19 cellular contexts compared by ENCODE assay signal in genomic region chr11:121456816-121457431, GRCh38. TPM values are rescaled to one million over a fixed set of nuclear protein-coding genes. Genes with fewer than 3 reads are reported as not detected.
DNase-seq lines count a peak whose midpoint lies in the region; ATAC-seq and TF ChIP-seq lines count a peak whose summit lies in the region.
"Had no signal": no experiment of that assay in that cellular context is flagged by ENCODE, and none has a peak within 500 bp of the region (broad histone marks: within the 10 kb centered on the region; RNA-seq: fewer than 3 reads in every experiment).

No MANE protein-coding gene starts in this region.

- H3K4me3 ChIP-seq in Panc1 (ENCODE audit: low read depth in 2 of 2, low read length in 2 of 2) (no peak overlapping the region), tibial nerve (no peak overlapping the region)
- H3K4me3 ChIP-seq: esophagus muscularis mucosa, mucosa of descending colon had no signal

- H3K27ac ChIP-seq in Panc1 (ENCODE audit: low read length) (peak overlapping the region; percentile 41; the same call in 1 of the 2 replicates), tibial nerve (no peak overlapping the region)
- H3K27ac ChIP-seq: esophagus muscularis mucosa had no signal

- H3K27me3 ChIP-seq in Panc1 (ENCODE audit: control insufficient read depth, insufficient read depth, low read length) (no peaks in the 10 kb centered on the region), tibial nerve (peaks cover 0 to 13% of the 10 kb centered on the region in 2 donors)

- WGBS in tibial nerve, 2 donors, result 69 to 76% methylated on average over 11 of the region's 11 CpGs

- no peak for TF ChIP-seq EP300 in tibial nerve (IDR thresholded peaks at IDR 0.05)

- CTCF ChIA-PET in activated CD4-positive, alpha-beta T cell treated with anti-CD3 and anti-CD28 coated beads, Interleukin-2, amount 10 ng/mL, durations not matched to agents 7 days and 5 days (lab: Charles Lee), result interaction anchor here (0.6 to 2.5 kb wide), 4 partner anchors 11 to 64 kb away, joined by 3 to 9 read pairs (median 4); no protein-coding TSS in a partner anchor
- CTCF ChIA-PET in Panc1 (lab: Charles Lee), result no interaction called here

- intact Hi-C loops in Panc1 (cut with micrococcal nuclease; ENCODE audit: unreplicated experiment), result no loop called here

- no peaks in the 10 kb centered on the region for H3K27me3 Mint-ChIP-seq in activated CD4-positive, alpha-beta T cell treated with anti-CD3 and anti-CD28 coated beads, Interleukin-2, amount 10 ng/mL, durations not matched to agents 7 days and 5 days
- no peaks in the 10 kb centered on the region for H3K27me3 Mint-ChIP-seq in central memory CD8-positive, alpha-beta T cell
- no peaks in the 10 kb centered on the region for H3K27me3 Mint-ChIP-seq in stimulated activated naive B cell treated with anti-CD40 and anti-IgM and Interleukin-4, amounts not matched to agents 10 μg/mL and 1 μg/mL and 100 μg/mL, for 72 hours

- H3K4me1 ChIP-seq in Panc1 (ENCODE audit: control insufficient read depth, insufficient read depth, low read length) (peaks cover 41% of the 10 kb centered on the region), tibial nerve (peaks cover 0 to 10% (median 0%) of the 10 kb centered on the region in 4 donors)

- ATAC-seq in Panc1, result no peak
- ATAC-seq in central memory CD8-positive, alpha-beta T cell (replicated peaks; ENCODE audit: extremely low read depth, poor library complexity, severe bottlenecking), result no peak
- ATAC-seq in stimulated activated naive B cell treated with anti-CD40 and anti-IgM and Interleukin-4, amounts not matched to agents 10 μg/mL and 1 μg/mL and 100 μg/mL, for 72 hours (replicated peaks), result no peak
- ATAC-seq: mucosa of descending colon had no signal

- in situ Hi-C loops in Panc1 (cut with HindIII; ENCODE audit: low pct_unique_long_range_greater_than_20kb, low sequenced_read_pairs), result no loop called here

- TF ChIP-seq CTCF in Panc1 (IDR thresholded peaks at IDR 0.05) (no peak), tibial nerve (IDR thresholded peaks at IDR 0.05) (no peak)

- H3K36me3 ChIP-seq in Panc1 (ENCODE audit: control insufficient read depth, insufficient read depth, low read length) (no peaks in the 10 kb centered on the region), tibial nerve (no peaks in the 10 kb centered on the region)
- H3K36me3 ChIP-seq: esophagus muscularis mucosa had no signal

- TF ChIP-seq POLR2A in tibial nerve (IDR thresholded peaks at IDR 0.05), result no peak

- no peaks in the 10 kb centered on the region for H3K9me3 Mint-ChIP-seq in activated CD4-positive, alpha-beta T cell treated with anti-CD3 and anti-CD28 coated beads, Interleukin-2, amount 10 ng/mL, durations not matched to agents 7 days and 5 days
- no peaks in the 10 kb centered on the region for H3K9me3 Mint-ChIP-seq in central memory CD8-positive, alpha-beta T cell
- no peaks in the 10 kb centered on the region for H3K9me3 Mint-ChIP-seq in stimulated activated naive B cell treated with anti-CD40 and anti-IgM and Interleukin-4, amounts not matched to agents 10 μg/mL and 1 μg/mL and 100 μg/mL, for 72 hours

- no peaks in the 10 kb centered on the region for H3K9me3 ChIP-seq in Panc1 (ENCODE audit: control insufficient read depth, insufficient read depth, low read depth, low read length)
- no peaks in the 10 kb centered on the region for H3K9me3 ChIP-seq in tibial nerve
- H3K9me3 ChIP-seq: esophagus muscularis mucosa, mucosa of descending colon had no signal

- DNase-seq in activated CD4-positive, alpha-beta T cell treated with anti-CD3 and anti-CD28 coated beads, Interleukin-2, amount 10 ng/mL, durations not matched to agents 7 days and 5 days, result no peak
- DNase-seq in activated CD4-positive, alpha-beta T cell treated with anti-CD3 and anti-CD28 coated beads, Interleukin-2, amount 50 U/mL, for 4 hours, result no peak
- no peak for DNase-seq in Panc1 (ENCODE audit: low read depth, low spot score)
- no peak for DNase-seq in central memory CD8-positive, alpha-beta T cell (ENCODE audit: low spot score in 2 of 2)
- DNase-seq in stimulated activated naive B cell treated with anti-CD40 and anti-IgM and Interleukin-4, amounts not matched to agents 10 μg/mL and 1 μg/mL and 100 μg/mL, for 72 hours, result no peak
- DNase-seq in tibial nerve (ENCODE audit: low spot score in 2 of 2), result no peak
- DNase-seq in NCI-H345 treated with DMSO at 0.1 percent for 48 hours (lab: John Stamatoyannopoulos, UW; ENCODE audit: unreplicated experiment), result no peak
- no peak for DNase-seq in activated effector memory CD4-positive, alpha-beta T cell treated with anti-CD3 and anti-CD28 coated beads, Interleukin-2, amount 50 U/mL, for 16 hours
- DNase-seq: Calu3; dermis blood vessel endothelial cell; head of caudate nucleus; Kasumi-1; kidney glomerular epithelial cell; mucosa of descending colon; NCI-H1436; NCI-H446 treated with DMSO at 0.1 percent for 48 hours; OCI-M1; stimulated activated CD4-positive, alpha-beta T cell treated with anti-CD3 and anti-CD28 coated beads, Interleukin-12 subunit alpha, Interleukin-12 subunit beta, amount 100 ng/mL, for 4 hours had no signal

- peaks cover 77% of the 10 kb centered on the region for H3K4me1 Mint-ChIP-seq in activated CD4-positive, alpha-beta T cell treated with anti-CD3 and anti-CD28 coated beads, Interleukin-2, amount 10 ng/mL, durations not matched to agents 7 days and 5 days
- H3K4me1 Mint-ChIP-seq in central memory CD8-positive, alpha-beta T cell, result peaks cover 95% of the 10 kb centered on the region
- H3K4me1 Mint-ChIP-seq in stimulated activated naive B cell treated with anti-CD40 and anti-IgM and Interleukin-4, amounts not matched to agents 10 μg/mL and 1 μg/mL and 100 μg/mL, for 72 hours, result peaks cover 40 to 90% of the 10 kb centered on the region in 2 donors

- H3K27ac Mint-ChIP-seq in activated CD4-positive, alpha-beta T cell treated with anti-CD3 and anti-CD28 coated beads, Interleukin-2, amount 10 ng/mL, durations not matched to agents 7 days and 5 days, result peak overlapping the region; percentile 70
- peak overlapping the region; percentile 66 for H3K27ac Mint-ChIP-seq in central memory CD8-positive, alpha-beta T cell (ENCODE audit: low read depth)
- peak overlapping the region; percentile 2 for H3K27ac Mint-ChIP-seq in stimulated activated naive B cell treated with anti-CD40 and anti-IgM and Interleukin-4, amounts not matched to agents 10 μg/mL and 1 μg/mL and 100 μg/mL, for 72 hours

- peaks cover 83% of the 10 kb centered on the region for H3K36me3 Mint-ChIP-seq in activated CD4-positive, alpha-beta T cell treated with anti-CD3 and anti-CD28 coated beads, Interleukin-2, amount 10 ng/mL, durations not matched to agents 7 days and 5 days (ENCODE audit: low read depth)
- peaks cover 34% of the 10 kb centered on the region for H3K36me3 Mint-ChIP-seq in central memory CD8-positive, alpha-beta T cell (ENCODE audit: insufficient read depth)
- H3K36me3 Mint-ChIP-seq in stimulated activated naive B cell treated with anti-CD40 and anti-IgM and Interleukin-4, amounts not matched to agents 10 μg/mL and 1 μg/mL and 100 μg/mL, for 72 hours, result peaks cover 4% of the 10 kb centered on the region in 2 donors

- no TSS peak for BruUV-seq in Panc1 (replicated peaks; lab: Mats Ljungman, UMichigan)

- POLR2A ChIA-PET in activated CD4-positive, alpha-beta T cell treated with anti-CD3 and anti-CD28 coated beads, Interleukin-2, amount 10 ng/mL, durations not matched to agents 7 days and 5 days (lab: Charles Lee), result no interaction called here
- POLR2A ChIA-PET in Panc1 (lab: Charles Lee), result interaction anchor here (0.5 kb wide), 1 partner anchor 95 kb away, joined by 4 read pairs; no protein-coding TSS in a partner anchor

- peak overlapping the region; percentile 26 for H3K4me3 Mint-ChIP-seq in activated CD4-positive, alpha-beta T cell treated with anti-CD3 and anti-CD28 coated beads, Interleukin-2, amount 10 ng/mL, durations not matched to agents 7 days and 5 days
- H3K4me3 Mint-ChIP-seq in central memory CD8-positive, alpha-beta T cell, result peak overlapping the region; percentile 98
- H3K4me3 Mint-ChIP-seq in stimulated activated naive B cell treated with anti-CD40 and anti-IgM and Interleukin-4, amounts not matched to agents 10 μg/mL and 1 μg/mL and 100 μg/mL, for 72 hours, result no peak overlapping the region

RNA-seq across cellular contexts. Expression of gene SORL1, which starts 4.8 kb away (rescaled TPM):
- total RNA-seq in activated CD4-positive, alpha-beta T cell treated with anti-CD3 and anti-CD28 coated beads, Interleukin-2, amount 10 ng/mL, durations not matched to agents 7 days and 5 days, result 100 to 1,000 TPM; 197 to 207 TPM
- 36.3 TPM for total RNA-seq in Panc1 (2021; ENCODE audit: unreplicated experiment)
- 30.4 TPM for polyA plus RNA-seq in Panc1 (2012; ENCODE audit: insufficient read length)
- total RNA-seq in tibial nerve, result 10 to 100 TPM in 2 of 4 donors, 1 to 10 TPM in 2; 7.3 to 18.8 (median 12.3) TPM

Comparison
In these comparisons a context has a peak if more than half of its experiments do, and no peak if none do; other contexts are left out.
1. H3K27ac Mint-ChIP-seq: peak in every context shown above with its lines; median percentile 70 in activated CD4-positive, alpha-beta T cell treated with anti-CD3 and anti-CD28 coated beads, Interleukin-2, amount 10 ng/mL, durations not matched to agents 7 days and 5 days; 66 in central memory CD8-positive, alpha-beta T cell; 2 in stimulated activated naive B cell treated with anti-CD40 and anti-IgM and Interleukin-4, amounts not matched to agents 10 μg/mL and 1 μg/mL and 100 μg/mL, for 72 hours.
2. H3K4me3 Mint-ChIP-seq: peak in activated CD4-positive, alpha-beta T cell treated with anti-CD3 and anti-CD28 coated beads, Interleukin-2, amount 10 ng/mL, durations not matched to agents 7 days and 5 days (single experiment) and central memory CD8-positive, alpha-beta T cell (single experiment); none in stimulated activated naive B cell treated with anti-CD40 and anti-IgM and Interleukin-4, amounts not matched to agents 10 μg/mL and 1 μg/mL and 100 μg/mL, for 72 hours (0 of 2).